Comparison of ENCODE assay signal across 25 cellular contexts in the genomic region with DNA sequence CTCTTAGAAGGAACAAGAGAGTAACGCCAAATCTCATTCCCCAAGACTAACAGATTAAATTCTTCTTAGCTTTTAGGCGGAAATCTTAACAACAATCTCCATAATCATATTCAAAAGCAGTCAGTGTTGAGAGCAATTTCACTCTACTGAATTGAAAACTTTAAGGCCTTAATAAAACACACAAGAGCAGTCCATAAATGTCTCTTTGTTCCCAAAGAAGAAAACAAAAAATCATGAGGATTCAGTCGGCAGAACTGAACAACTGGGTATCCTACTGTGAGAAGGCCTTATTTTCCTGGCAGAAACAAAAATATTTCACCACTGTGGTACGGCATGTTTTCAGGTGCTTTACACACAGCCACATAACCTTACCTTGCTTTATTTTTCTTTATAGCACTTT.
"Had no signal": no experiment of that assay in that cellular context is flagged by ENCODE, and none has a peak within 500 bp of the region (broad histone marks: within the 10 kb centered on the region; RNA-seq: fewer than 3 reads in every experiment).

No MANE protein-coding gene starts in this region.

- H3K27ac ChIP-seq: breast epithelium, colonic mucosa, gastroesophageal sphincter, heart right ventricle, left ventricle myocardium inferior, neutrophil, ovary, upper lobe of right lung had no signal

- H3K4me1 ChIP-seq: breast epithelium, colonic mucosa, prostate gland, upper lobe of right lung had no signal

- DNase-seq: activated CD4-positive, alpha-beta memory T cell treated with anti-CD3 and anti-CD28 coated beads for 36 hours; activated CD4-positive, alpha-beta T cell treated with anti-CD3 and anti-CD28 coated beads, Interleukin-2, amount 10 ng/mL, durations not matched to agents 24 days and 14 days; activated CD4-positive, CD25-positive, alpha-beta regulatory T cell treated with anti-CD3 and anti-CD28 coated beads, Interleukin-2, amount 50 U/mL, for 72 hours; activated CD8-positive, alpha-beta memory T cell treated with anti-CD3 and anti-CD28 coated beads, Interleukin-2, amount 50 U/mL, for 4 hours; activated gamma-delta T cell treated with Interleukin-2 at 50 U/mL for 16 hours; activated naive CD4-positive, alpha-beta T cell treated with anti-CD3 and anti-CD28 coated beads, Interleukin-2, amount 50 U/mL, for 16 hours; activated T-cell treated with anti-CD3 and anti-CD28 coated beads, Interleukin-2, amount 50 U/mL, for 24 hours; amniotic stem cell; colonic mucosa; effector memory CD4-positive, alpha-beta T cell; heart right ventricle; kidney glomerular epithelial cell; left ventricle myocardium inferior; ovary; stimulated activated CD4-positive, alpha-beta T cell treated with anti-CD3 and anti-CD28 coated beads, Interleukin-15, amount 100 ng/mL, for 24 hours; stimulated activated CD4-positive, alpha-beta T cell treated with anti-CD3 and anti-CD28 coated beads, Interleukin-2, amount 100 ng/mL, for 24 hours; stimulated activated naive CD4-positive, alpha-beta T cell; T-helper 17 cell; T1000; upper lobe of right lung had no signal

- ATAC-seq: gastroesophageal sphincter, heart right ventricle, T-helper 17 cell, upper lobe of right lung had no signal

- H3K4me3 ChIP-seq: breast epithelium, colonic mucosa, gastroesophageal sphincter, heart right ventricle, left ventricle myocardium inferior, lung, ovary, prostate gland, upper lobe of right lung had no signal

- H3K27me3 ChIP-seq: breast epithelium, colonic mucosa, gastroesophageal sphincter, heart right ventricle, neutrophil, ovary, upper lobe of right lung had no signal

- H3K9me3 ChIP-seq: breast epithelium, colonic mucosa, gastroesophageal sphincter, left ventricle myocardium inferior, neutrophil, ovary, prostate gland, upper lobe of right lung had no signal

- H3K36me3 ChIP-seq: breast epithelium, colonic mucosa, heart right ventricle, left ventricle myocardium inferior, neutrophil, ovary, prostate gland, upper lobe of right lung had no signal
